In the genomic region with DNA sequence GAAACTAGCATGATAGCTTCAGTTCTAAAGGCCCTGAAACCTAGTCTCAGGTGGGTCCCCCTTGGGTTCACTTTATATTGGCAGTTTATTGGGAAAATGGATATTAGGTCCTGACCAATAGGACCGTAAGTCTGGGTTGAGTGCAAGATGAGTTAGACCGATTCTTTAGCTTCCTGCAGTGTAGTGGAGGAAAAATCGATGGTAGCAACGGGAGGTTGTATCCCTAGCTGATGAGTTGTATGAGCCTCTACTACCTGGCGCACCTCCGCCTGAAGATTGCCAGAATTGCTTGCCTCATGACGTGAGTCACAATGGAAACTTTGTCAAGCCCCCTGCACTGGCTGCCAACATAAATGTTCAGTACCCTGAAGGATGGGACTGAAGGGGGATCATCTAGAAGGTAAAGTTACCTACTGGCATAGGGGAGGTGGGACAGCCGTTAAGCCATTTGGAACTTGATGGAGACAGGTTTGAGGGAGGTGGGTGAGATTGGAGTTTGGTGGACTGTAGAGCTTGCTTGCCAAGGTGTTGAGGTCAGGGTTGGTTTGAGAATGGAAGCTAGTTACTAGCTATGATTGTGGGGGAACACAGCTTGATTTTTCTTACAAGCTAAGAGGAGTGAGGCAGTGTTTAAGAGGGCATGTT, we compare ENCODE assay signal across 1 cellular context.
A peak's percentile ranks its signal among the peaks of the same experiment; 100 is the strongest.
TF ChIP-seq lines count a peak whose summit lies in the region.

No MANE protein-coding gene starts in this region.

TF ChIP-seq in K562, 482 proteins besides CTCF, POLR2A, EP300 and RAD21 (continued from another document and continues in another):
- TF ChIP-seq CHD7 (IDR thresholded peaks at IDR 0.05; ENCODE audit: low read depth, low read length) (peak; percentile 51), NFRKB (IDR thresholded peaks at IDR 0.05; ENCODE audit: low read depth) (no peak; the same call in 1 of the 2 replicates), CBX8 (IDR thresholded peaks at IDR 0.05; ENCODE audit: borderline replicate concordance, extremely low read depth, low read depth, low read length, poor library complexity, severe bottlenecking) (no peak), STAT6 (CRISPR knock-in tag; IDR thresholded peaks at IDR 0.05) (no peak; the same call in 1 of the 2 replicates), MLLT1 (IDR thresholded peaks at IDR 0.05) (peak; percentile 95 to 96), BRD9 (IDR thresholded peaks at IDR 0.05; ENCODE audit: low read depth, partially characterized antibody) (no peak), ZNF224 (CRISPR knock-in tag; IDR thresholded peaks at IDR 0.05) (no peak; the same call in 1 of the 2 replicates), XRCC5 (IDR thresholded peaks at IDR 0.05; ENCODE audit: low read depth, low read length) (peak; percentile 56), NR2C2 (CRISPR knock-in tag; IDR thresholded peaks at IDR 0.05) (no peak), NR2C2 (tag; IDR thresholded peaks at IDR 0.05) (no peak), GABPA (tag; conservative IDR thresholded peaks at IDR 0.05; ENCODE audit: low read depth) (no peak), EGR1 (conservative IDR thresholded peaks at IDR 0.05) (no peak), SIN3B (IDR thresholded peaks at IDR 0.05; ENCODE audit: low read depth) (0 out of 2 replicates have a peak, but pooled peaks have one; percentile 25), RBM34 (IDR thresholded peaks at IDR 0.05; ENCODE audit: borderline replicate concordance, insufficient read depth, low read length) (no peak), ZNF584 (CRISPR knock-in tag; IDR thresholded peaks at IDR 0.05; ENCODE audit: low read depth) (0 out of 2 replicates have a peak, but pooled peaks have one; percentile 24), ZNF695 (CRISPR knock-in tag; IDR thresholded peaks at IDR 0.05) (peak; percentile 95; the same call in 1 of the 2 replicates), KLF6 (CRISPR knock-in tag; IDR thresholded peaks at IDR 0.05; ENCODE audit: borderline replicate concordance) (no peak), ZBTB7A (IDR thresholded peaks at IDR 0.05; ENCODE audit: borderline replicate concordance, control insufficient read depth, low read depth, low read length) (no peak), ZC3H8 (IDR thresholded peaks at IDR 0.05) (no peak), RBBP5 (IDR thresholded peaks at IDR 0.05; ENCODE audit: borderline replicate concordance, insufficient read depth, low read length, poor library complexity, severe bottlenecking) (no peak), JUNB (CRISPR knock-in tag; conservative IDR thresholded peaks at IDR 0.05) (no peak), ESRRB (CRISPR knock-in tag; IDR thresholded peaks at IDR 0.05; ENCODE audit: borderline replicate concordance) (no peak; the same call in 1 of the 2 replicates), SMAD2 (IDR thresholded peaks at IDR 0.05; ENCODE audit: low read depth, low read length) (no peak), TEAD4 (IDR thresholded peaks at IDR 0.05; ENCODE audit: low read length) (peak; percentile 26; the same call in 1 of the 2 replicates), TEAD4 (CRISPR knock-in tag; IDR thresholded peaks at IDR 0.05; ENCODE audit: borderline replicate concordance) (no peak; the same call in 1 of the 2 replicates), PYGO2 (tag; IDR thresholded peaks at IDR 0.05) (0 out of 2 replicates have a peak, but pooled peaks have one; percentile 35), HNRNPL (IDR thresholded peaks at IDR 0.05; ENCODE audit: low read depth, low read length) (no peak), ZNF121 (CRISPR knock-in tag; conservative IDR thresholded peaks at IDR 0.05) (no peak), JUND (IDR thresholded peaks at IDR 0.05; ENCODE audit: borderline replicate concordance, low read depth, low read length) (no peak), JUND (tag; IDR thresholded peaks at IDR 0.05; ENCODE audit: borderline replicate concordance, low read depth, low read length) (0 out of 3 replicates have a peak, but pooled peaks have one; percentile 24), U2AF1 (optimal IDR thresholded peaks at IDR 0.05; ENCODE audit: low read depth, low read length) (no peak), C11orf30 (IDR thresholded peaks at IDR 0.05; ENCODE audit: low read depth) (no peak)
- TF ChIP-seq, protein P1, sequence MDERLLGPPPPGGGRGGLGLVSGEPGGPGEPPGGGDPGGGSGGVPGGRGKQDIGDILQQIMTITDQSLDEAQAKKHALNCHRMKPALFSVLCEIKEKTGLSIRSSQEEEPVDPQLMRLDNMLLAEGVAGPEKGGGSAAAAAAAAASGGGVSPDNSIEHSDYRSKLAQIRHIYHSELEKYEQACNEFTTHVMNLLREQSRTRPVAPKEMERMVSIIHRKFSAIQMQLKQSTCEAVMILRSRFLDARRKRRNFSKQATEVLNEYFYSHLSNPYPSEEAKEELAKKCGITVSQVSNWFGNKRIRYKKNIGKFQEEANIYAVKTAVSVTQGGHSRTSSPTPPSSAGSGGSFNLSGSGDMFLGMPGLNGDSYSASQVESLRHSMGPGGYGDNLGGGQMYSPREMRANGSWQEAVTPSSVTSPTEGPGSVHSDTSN (CRISPR knock-in tag; IDR thresholded peaks at IDR 0.05; ENCODE audit: low read depth), result no peak
- TF ChIP-seq, protein P1 (tag; conservative IDR thresholded peaks at IDR 0.05; ENCODE audit: low read depth), result no peak
- TF ChIP-seq, protein P2, sequence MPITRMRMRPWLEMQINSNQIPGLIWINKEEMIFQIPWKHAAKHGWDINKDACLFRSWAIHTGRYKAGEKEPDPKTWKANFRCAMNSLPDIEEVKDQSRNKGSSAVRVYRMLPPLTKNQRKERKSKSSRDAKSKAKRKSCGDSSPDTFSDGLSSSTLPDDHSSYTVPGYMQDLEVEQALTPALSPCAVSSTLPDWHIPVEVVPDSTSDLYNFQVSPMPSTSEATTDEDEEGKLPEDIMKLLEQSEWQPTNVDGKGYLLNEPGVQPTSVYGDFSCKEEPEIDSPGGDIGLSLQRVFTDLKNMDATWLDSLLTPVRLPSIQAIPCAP (CRISPR knock-in tag; IDR thresholded peaks at IDR 0.05; ENCODE audit: borderline replicate concordance), result no peak
- TF ChIP-seq, protein P3, sequence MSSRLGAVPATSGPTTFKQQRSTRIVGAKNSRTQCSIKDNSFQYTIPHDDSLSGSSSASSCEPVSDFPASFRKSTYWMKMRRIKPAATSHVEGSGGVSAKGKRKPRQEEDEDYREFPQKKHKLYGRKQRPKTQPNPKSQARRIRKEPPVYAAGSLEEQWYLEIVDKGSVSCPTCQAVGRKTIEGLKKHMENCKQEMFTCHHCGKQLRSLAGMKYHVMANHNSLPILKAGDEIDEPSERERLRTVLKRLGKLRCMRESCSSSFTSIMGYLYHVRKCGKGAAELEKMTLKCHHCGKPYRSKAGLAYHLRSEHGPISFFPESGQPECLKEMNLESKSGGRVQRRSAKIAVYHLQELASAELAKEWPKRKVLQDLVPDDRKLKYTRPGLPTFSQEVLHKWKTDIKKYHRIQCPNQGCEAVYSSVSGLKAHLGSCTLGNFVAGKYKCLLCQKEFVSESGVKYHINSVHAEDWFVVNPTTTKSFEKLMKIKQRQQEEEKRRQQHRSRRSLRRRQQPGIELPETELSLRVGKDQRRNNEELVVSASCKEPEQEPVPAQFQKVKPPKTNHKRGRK (tag; IDR thresholded peaks at IDR 0.05), result no peak
